In genomic region chrX:150926304-150926703, GRCh38 we compare ENCODE assay signal across 16 cellular contexts.
"Had no signal": no experiment of that assay in that cellular context is flagged by ENCODE, and none has a peak within 500 bp of the region (broad histone marks: within the 10 kb centered on the region; RNA-seq: fewer than 3 reads in every experiment).

No MANE protein-coding gene starts in this region.

- H3K27me3 ChIP-seq: ascending aorta, pancreas, uterus had no signal

- H3K9me3 ChIP-seq: ascending aorta, pancreas, uterus had no signal

- H3K4me3 ChIP-seq: ascending aorta, breast epithelium, lung, pancreas, uterus had no signal

- H3K4me1 Mint-ChIP-seq: naive thymus-derived CD4-positive, alpha-beta T cell; stimulated activated memory B cell treated with anti-CD40 and anti-IgM and Interleukin-4, amounts not matched to agents 10 μg/mL and 1 μg/mL and 100 μg/mL, for 72 hours had no signal

- H3K27ac ChIP-seq: ascending aorta, breast epithelium, epithelial cell of prostate, pancreas, uterus had no signal

- H3K4me1 ChIP-seq: ascending aorta, breast epithelium, pancreas, uterus had no signal

- ATAC-seq: effector memory CD8-positive, alpha-beta T cell; left colon; naive thymus-derived CD4-positive, alpha-beta T cell; pancreas; stimulated activated memory B cell treated with anti-CD40 and anti-IgM and Interleukin-4, amounts not matched to agents 10 μg/mL and 1 μg/mL and 100 μg/mL, for 72 hours had no signal

- H3K9me3 Mint-ChIP-seq: activated naive CD4-positive, alpha-beta T cell treated with anti-CD3 and anti-CD28 coated beads for 36 hours; activated T-helper 2 cell treated with anti-CD3 and anti-CD28 coated beads, Interferon-gamma antibody, Interleukin-2, Interleukin-4, amounts not matched to agents 10 μg/mL and 5 μg/mL and 100 μg/mL, durations not matched to agents 14 hours and 24 hours and 36 hours; effector memory CD8-positive, alpha-beta T cell had no signal

- H3K27ac Mint-ChIP-seq: activated naive CD4-positive, alpha-beta T cell treated with anti-CD3 and anti-CD28 coated beads for 36 hours; activated T-helper 2 cell treated with anti-CD3 and anti-CD28 coated beads, Interferon-gamma antibody, Interleukin-2, Interleukin-4, amounts not matched to agents 10 μg/mL and 5 μg/mL and 100 μg/mL, durations not matched to agents 14 hours and 24 hours and 36 hours; effector memory CD8-positive, alpha-beta T cell; naive thymus-derived CD4-positive, alpha-beta T cell; stimulated activated memory B cell treated with anti-CD40 and anti-IgM and Interleukin-4, amounts not matched to agents 10 μg/mL and 1 μg/mL and 100 μg/mL, for 72 hours had no signal

- H3K4me3 Mint-ChIP-seq: activated naive CD4-positive, alpha-beta T cell treated with anti-CD3 and anti-CD28 coated beads for 36 hours; effector memory CD8-positive, alpha-beta T cell; naive thymus-derived CD4-positive, alpha-beta T cell; stimulated activated memory B cell treated with anti-CD40 and anti-IgM and Interleukin-4, amounts not matched to agents 10 μg/mL and 1 μg/mL and 100 μg/mL, for 72 hours had no signal

- H3K36me3 Mint-ChIP-seq: naive thymus-derived CD4-positive, alpha-beta T cell; stimulated activated memory B cell treated with anti-CD40 and anti-IgM and Interleukin-4, amounts not matched to agents 10 μg/mL and 1 μg/mL and 100 μg/mL, for 72 hours had no signal

- H3K36me3 ChIP-seq: ascending aorta, breast epithelium, pancreas, uterus had no signal

- DNase-seq: activated CD4-positive, alpha-beta T cell treated with anti-CD3 and anti-CD28 coated beads, Interleukin-2, amount 50 U/mL, for 4 hours; activated CD4-positive, CD25-positive, alpha-beta regulatory T cell treated with anti-CD3 and anti-CD28 coated beads, Interleukin-2, amount 50 U/mL, for 72 hours; activated naive CD4-positive, alpha-beta T cell treated with anti-CD3 and anti-CD28 coated beads for 36 hours; activated T-cell treated with anti-CD3 and anti-CD28 coated beads for 4 hours; effector memory CD8-positive, alpha-beta T cell; left colon; naive thymus-derived CD4-positive, alpha-beta T cell; pancreas; stimulated activated CD4-positive, alpha-beta T cell treated with anti-CD3 and anti-CD28 coated beads, Interleukin-2, amount 100 ng/mL, for 48 hours; uterus had no signal

- H3K27me3 Mint-ChIP-seq: effector memory CD8-positive, alpha-beta T cell; naive thymus-derived CD4-positive, alpha-beta T cell; stimulated activated memory B cell treated with anti-CD40 and anti-IgM and Interleukin-4, amounts not matched to agents 10 μg/mL and 1 μg/mL and 100 μg/mL, for 72 hours had no signal
